8 cellular contexts compared by ENCODE assay signal in genomic region chr1:53541761-53542550, GRCh38.
DNase-seq lines count a peak whose midpoint lies in the region; ATAC-seq, FAIRE-seq and TF ChIP-seq lines count a peak whose summit lies in the region.

No MANE protein-coding gene starts in this region.

- no peaks in the 10 kb centered on the region for H3K9me1 ChIP-seq in keratinocyte (ENCODE audit: control insufficient read depth, extremely low read depth, insufficient read depth, low read length)

- dilution Hi-C loops in keratinocyte (cut with MboI; ENCODE audit: extremely low pct_ligation_motif_present, low sequenced_read_pairs), result no loop called here

- peak in 1 of 2 experiments; percentile 33; a peak in 1 of 5 replicates for TF ChIP-seq EP300 in A549 (IDR thresholded peaks at IDR 0.05)

- FAIRE-seq in A549 (lab: Jason Lieb, UNC) (no peak), keratinocyte (lab: Jason Lieb, UNC) (no peak)

- peak in 1 of 2 experiments; percentile 21; a peak in 1 of 5 replicates for TF ChIP-seq RAD21 in A549 (conservative IDR thresholded peaks at IDR 0.05 in 1 of 2, IDR thresholded peaks at IDR 0.05 in 1 of 2)

- POLR2A ChIA-PET in A549 (lab: Yijun Ruan, JAX), result interaction anchor here (0.6 kb wide), 1 partner anchor 363 kb away, joined by 4 read pairs; no protein-coding TSS in a partner anchor

- no peak overlapping the region for H3K9ac ChIP-seq in keratinocyte (ENCODE audit: control insufficient read depth, extremely low read depth, insufficient read depth, low read length)

- no peaks in the 10 kb centered on the region for H3K9me2 ChIP-seq in GM23338 (ENCODE audit: insufficient read depth)

- H3K4me3 Mint-ChIP-seq in GM23338, result no peak overlapping the region

- H4K20me1 ChIP-seq in GM23338 (replicated peaks; ENCODE audit: insufficient read depth), result no peaks in the 10 kb centered on the region
- peaks cover 2% of the 10 kb centered on the region for H4K20me1 ChIP-seq in keratinocyte (ENCODE audit: control insufficient read depth, extremely low read depth, insufficient read depth, low read length)

- 41% methylated on average over 14 of the region's 15 CpGs for WGBS in A549 (ENCODE audit: missing lambda C conversion rate)

- H3K4me3 ChIP-seq in A549 (no peak overlapping the region), GM23338 (no peak overlapping the region), WI38 (ENCODE audit: low read depth, low read length) (no peak overlapping the region), keratinocyte (ENCODE audit: control insufficient read depth in 2 of 3, extremely low read depth in 1 of 3, insufficient read depth in 2 of 3, low read depth in 1 of 3, low read length in 3 of 3) (no peak overlapping the region)

- H3F3A ChIP-seq in GM23338 (replicated peaks; ENCODE audit: low read depth), result no peaks in the 10 kb centered on the region

- ATAC-seq in A549 (peak; percentile 85 to 93), GM23338 (peak; percentile 95), HG03521 (IDR thresholded peaks at IDR 0.05; ENCODE audit: unreplicated experiment) (no peak), GM21381 (IDR thresholded peaks at IDR 0.05; ENCODE audit: unreplicated experiment) (no peak)

- no peak overlapping the region for H3K27ac Mint-ChIP-seq in GM23338

- H3K9me3 Mint-ChIP-seq in GM23338, result no peaks in the 10 kb centered on the region

- H3K27me3 ChIP-seq in GM23338 (ENCODE audit: insufficient read depth) (no peaks in the 10 kb centered on the region), keratinocyte (ENCODE audit: control insufficient read depth, extremely low read depth, insufficient read depth, low read length) (peaks cover 4% of the 10 kb centered on the region)

- DNase-seq in A549 (ENCODE audit: low read depth in 1 of 2, low spot score in 1 of 2) (peak; percentile 70 to 76), GM23338 (ENCODE audit: low spot score) (peak; percentile 80), keratinocyte (ENCODE audit: low read depth, low spot score) (no peak), mucosa of gallbladder (ENCODE audit: low spot score) (no peak)
- DNase-seq in activated CD4-positive, alpha-beta T cell treated with anti-CD3 and anti-CD28 coated beads, Interleukin-2, amount 50 U/mL, for 48 hours, result no peak

- H3K27me3 Mint-ChIP-seq in GM23338 (ENCODE audit: insufficient read depth, low read depth, poor library complexity), result peaks cover 18% of the 10 kb centered on the region

- no peaks in the 10 kb centered on the region for H3K79me2 ChIP-seq in GM23338 (replicated peaks; ENCODE audit: insufficient read depth)
- no peaks in the 10 kb centered on the region for H3K79me2 ChIP-seq in keratinocyte (ENCODE audit: control insufficient read depth, insufficient read depth, low read length)

- H3K4me1 ChIP-seq in A549, result peaks cover 33% of the 10 kb centered on the region
- no peaks in the 10 kb centered on the region for H3K4me1 ChIP-seq in GM23338 (ENCODE audit: insufficient read depth)
- no peaks in the 10 kb centered on the region for H3K4me1 ChIP-seq in keratinocyte (ENCODE audit: control insufficient read depth, extremely low read depth, insufficient read depth, low read length)

- no peaks in the 10 kb centered on the region for H3K36me3 Mint-ChIP-seq in GM23338 (ENCODE audit: low read depth)

- H3K27ac ChIP-seq in A549 (peak overlapping the region; percentile 90 to 92), GM23338 (ENCODE audit: low read depth) (no peak overlapping the region), keratinocyte (ENCODE audit: control insufficient read depth, insufficient read depth, low read length) (no peak overlapping the region)

- H3K36me3 ChIP-seq in GM23338 (ENCODE audit: insufficient read depth) (no peaks in the 10 kb centered on the region), keratinocyte (ENCODE audit: control insufficient read depth in 2 of 2, extremely low read depth in 1 of 2, insufficient read depth in 2 of 2, low read length in 2 of 2) (no peaks in the 10 kb centered on the region)

- H2AFZ ChIP-seq in GM23338 (no peak overlapping the region), keratinocyte (ENCODE audit: control insufficient read depth, low read length) (no peak overlapping the region)

- H3K4me1 Mint-ChIP-seq in GM23338, result peaks cover 18% of the 10 kb centered on the region

- TF ChIP-seq POLR2A in A549 (IDR thresholded peaks at IDR 0.05; ENCODE audit: low read length), result no peak

- peak overlapping the region; percentile 67 for H3K4me2 ChIP-seq in A549
- H3K4me2 ChIP-seq in GM23338, result no peak overlapping the region
- no peak overlapping the region for H3K4me2 ChIP-seq in keratinocyte (ENCODE audit: control insufficient read depth, extremely low read depth, insufficient read depth, low read depth, low read length)

- CTCF ChIA-PET in A549 (lab: Yijun Ruan, JAX), result interaction anchor here (0.8 to 2.1 kb wide), 5 partner anchors 8 to 58 kb away, joined by 3 to 9 read pairs (median 5); no protein-coding TSS in a partner anchor

- peak; percentile 33; the same call in 1 of the 3 replicates for TF ChIP-seq CTCF in A549 (IDR thresholded peaks at IDR 0.05)
- TF ChIP-seq CTCF in GM23338 (conservative IDR thresholded peaks at IDR 0.05; ENCODE audit: low read depth in 2 of 2), result peak; percentile 65 to 73
- TF ChIP-seq CTCF in WI38 (IDR thresholded peaks at IDR 0.05; ENCODE audit: low read depth, low read length), result peak; percentile 60
- TF ChIP-seq CTCF in keratinocyte (optimal IDR thresholded peaks at IDR 0.05 in 1 of 3, IDR thresholded peaks at IDR 0.05 in 1 of 3, conservative IDR thresholded peaks at IDR 0.05 in 1 of 3; ENCODE audit: extremely low read depth in 1 of 3, insufficient read depth in 2 of 3, low read length in 3 of 3), result peak in 2 of 3 experiments; percentile 28 to 59

- H3K9me3 ChIP-seq in A549 (no peaks in the 10 kb centered on the region), keratinocyte (ENCODE audit: control insufficient read depth, low read depth, low read length) (no peaks in the 10 kb centered on the region)

TF ChIP-seq in A549, 52 proteins besides CTCF, POLR2A, EP300 and RAD21 (continues in another document):
- TF ChIP-seq POLR2AphosphoS2 (conservative IDR thresholded peaks at IDR 0.05; ENCODE audit: low read length) (no peak), NR3C1 (IDR thresholded peaks at IDR 0.05) (no peak), JUN (IDR thresholded peaks at IDR 0.05) (0 out of 5 replicates have a peak, but pooled peaks of 1 of the 2 experiments have one; percentile 28), HOXA7 (CRISPR knock-in tag; IDR thresholded peaks at IDR 0.05) (no peak), MAFK (IDR thresholded peaks at IDR 0.05; ENCODE audit: partially characterized antibody) (peak; percentile 85), PHF8 (IDR thresholded peaks at IDR 0.05; ENCODE audit: borderline replicate concordance, low read depth) (no peak)

TF ChIP-seq in GM23338, 12 proteins besides CTCF, POLR2A, EP300 and RAD21 (continues in another document):
- TF ChIP-seq ZNF331 (CRISPR knock-in tag; IDR thresholded peaks at IDR 0.05; ENCODE audit: low read depth) (no peak), CREB1 (CRISPR knock-in tag; IDR thresholded peaks at IDR 0.05; ENCODE audit: low read depth) (no peak), NANOG (IDR thresholded peaks at IDR 0.05; ENCODE audit: borderline replicate concordance) (no peak), STAT1 (IDR thresholded peaks at IDR 0.05; ENCODE audit: unreplicated experiment) (no peak), ETS1 (IDR thresholded peaks at IDR 0.05) (no peak), POLR2AphosphoS5 (IDR thresholded peaks at IDR 0.05; ENCODE audit: low read depth) (no peak), EZH2 (IDR thresholded peaks at IDR 0.05; ENCODE audit: low read depth, unreplicated experiment) (no peak)

Comparison
In these comparisons a context has a peak if more than half of its experiments do, and no peak if none do; other contexts are left out.
1. ATAC-seq: peak in A549 (2 of 2) and GM23338 (single experiment); none in HG03521 (single experiment) and GM21381 (single experiment).
2. DNase-seq: peak in A549 (2 of 2) and GM23338 (single experiment); none in keratinocyte (single experiment), activated CD4-positive, alpha-beta T cell treated with anti-CD3 and anti-CD28 coated beads, Interleukin-2, amount 50 U/mL, for 48 hours (0 of 2) and mucosa of gallbladder (single experiment).
3. H3K27ac ChIP-seq: peak in A549 (2 of 2); none in GM23338 (single experiment) and keratinocyte (single experiment).
4. Peak in every context shown above with its lines, with median percentiles within 50 percentile points of each other: CTCF ChIP-seq.